9 cellular contexts compared by ENCODE assay signal in genomic region chr19:3785464-3785937, GRCh38. TPM values are rescaled to one million over a fixed set of nuclear protein-coding genes. Genes with fewer than 3 reads are reported as not detected.
A peak's percentile ranks its signal among the peaks of the same experiment; 100 is the strongest.
DNase-seq lines count a peak whose midpoint lies in the region; ATAC-seq and TF ChIP-seq lines count a peak whose summit lies in the region.
"Had no signal": no experiment of that assay in that cellular context is flagged by ENCODE, and none has a peak within 500 bp of the region (broad histone marks: within the 10 kb centered on the region; RNA-seq: fewer than 3 reads in every experiment).

No MANE protein-coding gene starts in this region.

- TF ChIP-seq CTCF in A673 (conservative IDR thresholded peaks at IDR 0.05; ENCODE audit: low read depth, low read length), result no peak
- TF ChIP-seq CTCF in brain (conservative IDR thresholded peaks at IDR 0.05), result no peak
- TF ChIP-seq CTCF in neural progenitor cell (IDR thresholded peaks at IDR 0.05), result no peak

- no peaks in the 10 kb centered on the region for H3K4me1 ChIP-seq in A673 (ENCODE audit: insufficient read depth, low read length, poor library complexity, severe bottlenecking)
- H3K4me1 ChIP-seq in neural progenitor cell, result peaks cover 6% of the 10 kb centered on the region

- H3K4me1 Mint-ChIP-seq in brain (no peaks in the 10 kb centered on the region), neural progenitor cell (peaks cover 3% of the 10 kb centered on the region)

- in situ Hi-C loops in G401 (cut with HindIII; ENCODE audit: low sequenced_read_pairs), result no loop called here

- H3K27ac ChIP-seq in A673 (ENCODE audit: low read depth, low read length, poor library complexity, severe bottlenecking) (peak overlapping the region; percentile 47), neural progenitor cell (no peak overlapping the region)

- H3K9me3 ChIP-seq in A673 (ENCODE audit: low read depth, low read length, poor library complexity, severe bottlenecking), result peaks cover 15% of the 10 kb centered on the region
- H3K9me3 ChIP-seq in MG63, result peaks cover 3% of the 10 kb centered on the region; the same call in 1 of the 2 replicates
- H3K9me3 ChIP-seq in neural progenitor cell (ENCODE audit: low read depth), result no peaks in the 10 kb centered on the region

- no peak for ATAC-seq in GM19452 (IDR thresholded peaks at IDR 0.05; ENCODE audit: unreplicated experiment)
- no peak for ATAC-seq in GM18868 (IDR thresholded peaks at IDR 0.05; ENCODE audit: unreplicated experiment)

- H3K36me3 Mint-ChIP-seq in brain, result peaks cover 18% of the 10 kb centered on the region
- H3K36me3 Mint-ChIP-seq in neural progenitor cell, result no peaks in the 10 kb centered on the region

- peaks cover 6% of the 10 kb centered on the region for H4K20me1 ChIP-seq in neural progenitor cell (ENCODE audit: low read depth)

- peak overlapping the region; percentile 92 for H3K4me2 ChIP-seq in neural progenitor cell

- H2AFZ ChIP-seq in neural progenitor cell (replicated peaks), result peak overlapping the region; percentile 100

- H3K9ac ChIP-seq in neural progenitor cell, result no peak overlapping the region

- no TSS peak for BruUV-seq in A673 (replicated peaks; lab: Mats Ljungman, UMichigan)

- H3K79me2 ChIP-seq in neural progenitor cell (ENCODE audit: low read depth), result no peaks in the 10 kb centered on the region

- H3F3A ChIP-seq in neural progenitor cell (ENCODE audit: low read depth), result peaks cover 8% of the 10 kb centered on the region

- H3K27ac Mint-ChIP-seq in brain (no peak overlapping the region), neural progenitor cell (no peak overlapping the region)

- no peak for DNase-seq in A673 (ENCODE audit: low spot score)
- no peak for DNase-seq in MG63
- peak; percentile 2 for DNase-seq in neural progenitor cell (ENCODE audit: low spot score)
- DNase-seq in G401 (ENCODE audit: low spot score), result no peak
- DNase-seq in NCI-H1092 treated with DMSO at 0.1 percent for 48 hours (lab: John Stamatoyannopoulos, UW), result no peak

- no peaks in the 10 kb centered on the region for H3K27me3 ChIP-seq in A673 (replicated peaks; ENCODE audit: insufficient read depth, low read depth, low read length, poor library complexity)
- H3K27me3 ChIP-seq in MG63, result 0 out of 2 replicates have a peak, but pooled peaks cover 2% of the 10 kb centered on the region
- H3K27me3 ChIP-seq in neural progenitor cell, result peaks cover 62% of the 10 kb centered on the region

- H3K27me3 Mint-ChIP-seq in brain (peaks cover 47% of the 10 kb centered on the region), neural progenitor cell (ENCODE audit: insufficient read depth, low read depth) (peaks cover 46% of the 10 kb centered on the region)

- H3K4me3 Mint-ChIP-seq in brain (peak overlapping the region; percentile 70 to 84 (median 75)), neural progenitor cell (peak overlapping the region; percentile 41)

- CTCF ChIA-PET in A673 (lab: Charles Lee), result no interaction called here

- H3K9me3 Mint-ChIP-seq in brain, result peaks cover 15 to 24% (median 21%) of the 10 kb centered on the region in 5 experiments
- H3K9me3 Mint-ChIP-seq in neural progenitor cell, result peaks cover 18% of the 10 kb centered on the region

- H3K4me3 ChIP-seq in A673 (ENCODE audit: low read depth, low read length, poor library complexity, severe bottlenecking) (peak overlapping the region; percentile 66), MG63 (peak overlapping the region; percentile 44), neural progenitor cell (peak overlapping the region; percentile 88)

- POLR2A ChIA-PET in A673 (lab: Charles Lee; ENCODE audit: low non-redundant PET), result no interaction called here

- intact Hi-C loops in A673 (cut with micrococcal nuclease; ENCODE audit: unreplicated experiment), result no loop called here

- H3K36me3 ChIP-seq in A673 (ENCODE audit: insufficient read depth, low read length, poor library complexity, severe bottlenecking) (no peaks in the 10 kb centered on the region), MG63 (no peaks in the 10 kb centered on the region), neural progenitor cell (no peaks in the 10 kb centered on the region)

RNA-seq across cellular contexts. Expression of gene MATK, which starts 0.7 kb away (rescaled TPM):
- total RNA-seq in A673 (2021), result 2.0 and 3.5 TPM in 2 replicates
- total RNA-seq in MG63 (2014; rRNA removed; shearing (Covaris generic); ENCODE audit: low replicate concordance), result 0.69 and 3.9 TPM in 2 replicates
- polyA plus RNA-seq in brain (ENCODE audit: insufficient read depth, low read depth, low replicate concordance), result 18.6 TPM
- total RNA-seq in neural progenitor cell (ENCODE audit: low replicate concordance), result 2.4 and 2.8 TPM in 2 replicates
- total RNA-seq in G401 (2014; rRNA removed; shearing (Covaris generic)), result 18.5 and 31.4 TPM in 2 replicates
- total RNA-seq: HT1080 had no signal

RNA-seq across cellular contexts. Expression of gene RAX2, which starts 13.5 kb away (rescaled TPM):
- not detected in 2 replicates for total RNA-seq in A673 (2021)
- not detected in 2 replicates for total RNA-seq in MG63 (2014; rRNA removed; shearing (Covaris generic); ENCODE audit: low replicate concordance)
- polyA plus RNA-seq in brain (ENCODE audit: insufficient read depth, low read depth, low replicate concordance), result not detected
- total RNA-seq in neural progenitor cell (ENCODE audit: low replicate concordance), result not detected in 2 replicates
- 0.37 TPM in 1 of 2 replicates, not detected in the other for total RNA-seq in G401 (2014; rRNA removed; shearing (Covaris generic))
- total RNA-seq: HT1080 had no signal

RNA-seq across cellular contexts. Expression of gene MRPL54, which starts 23.0 kb away (rescaled TPM):
- total RNA-seq in A673 (2021) (47.2 and 51.3 TPM in 2 replicates), neural progenitor cell (ENCODE audit: low replicate concordance) (15.1 and 21.4 TPM in 2 replicates)
- total RNA-seq in MG63 (2014; rRNA removed; shearing (Covaris generic); ENCODE audit: low replicate concordance), result 47.0 and 55.4 TPM in 2 replicates
- polyA plus RNA-seq in brain (ENCODE audit: insufficient read depth, low read depth, low replicate concordance), result 177 TPM
- 60.7 and 66.3 TPM in 2 replicates for total RNA-seq in G401 (2014; rRNA removed; shearing (Covaris generic))

RNA-seq across cellular contexts. Expression of gene APBA3, which starts 24.0 kb away (rescaled TPM):
- total RNA-seq in A673 (2021) (30.0 and 32.6 TPM in 2 replicates), neural progenitor cell (ENCODE audit: low replicate concordance) (17.3 and 41.1 TPM in 2 replicates)
- total RNA-seq in MG63 (2014; rRNA removed; shearing (Covaris generic); ENCODE audit: low replicate concordance), result 1.4 and 10.1 TPM in 2 replicates
- 36.8 TPM for polyA plus RNA-seq in brain (ENCODE audit: insufficient read depth, low read depth, low replicate concordance)
- 18.2 and 27.1 TPM in 2 replicates for total RNA-seq in G401 (2014; rRNA removed; shearing (Covaris generic))
